In the genomic region with DNA sequence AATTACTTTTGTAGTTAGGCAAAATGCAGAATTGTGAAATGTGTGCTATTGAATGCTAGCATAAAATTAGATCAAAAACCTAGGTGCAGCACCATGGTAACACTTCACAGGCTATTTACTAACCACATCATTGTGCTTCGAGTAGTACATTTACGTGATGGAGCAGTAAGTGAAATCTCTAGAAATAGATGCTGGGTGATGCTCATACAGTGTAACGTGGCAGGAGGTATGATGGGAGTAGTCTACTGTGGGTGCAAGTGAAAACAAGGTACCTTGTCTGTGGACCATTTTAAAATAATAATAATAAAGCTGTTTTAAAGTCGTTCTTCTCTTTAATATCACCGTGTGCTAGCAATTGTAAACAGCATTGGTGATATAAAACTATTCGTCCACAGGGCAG, we compare ENCODE assay signal across 11 cellular contexts.
"Had no signal": no experiment of that assay in that cellular context is flagged by ENCODE, and none has a peak within 500 bp of the region (broad histone marks: within the 10 kb centered on the region; RNA-seq: fewer than 3 reads in every experiment).

No MANE protein-coding gene starts in this region.

- FAIRE-seq: H1, H54 had no signal

- ATAC-seq: GM23338, HCT116 had no signal

- H3K36me3 ChIP-seq: HAP-1 had no signal

- H3K27ac Mint-ChIP-seq: GM23338, H9, HFFc6 had no signal

- H3K4me2 ChIP-seq: GM23338 had no signal

- DNase-seq: GM23248, GOT3, H7, H9, HCEC 1CT, HFFc6 had no signal

- H3K4me3 ChIP-seq: GM23248, GM23338, HAP-1 had no signal

- H3K9me3 ChIP-seq: HAP-1 had no signal

- H3K27ac ChIP-seq: GM23248 had no signal

- H3K9me3 Mint-ChIP-seq: GM23338, H9, HFFc6 had no signal

- H2AFZ ChIP-seq: GM23248, GM23338 had no signal

- H3K9ac ChIP-seq: GM23248 had no signal

- H3K4me1 ChIP-seq: HAP-1 had no signal

- H3K4me1 Mint-ChIP-seq: GM23338, H9 had no signal

- H3K4me3 Mint-ChIP-seq: GM23338, H9, HFFc6 had no signal
